In genomic region chr2:1502891-1503304, GRCh38 we compare ENCODE assay signal across 17 cellular contexts.
DNase-seq lines count a peak whose midpoint lies in the region; ATAC-seq and TF ChIP-seq lines count a peak whose summit lies in the region.
"Had no signal": no experiment of that assay in that cellular context is flagged by ENCODE, and none has a peak within 500 bp of the region (broad histone marks: within the 10 kb centered on the region; RNA-seq: fewer than 3 reads in every experiment).

No MANE protein-coding gene starts in this region.

- DNase-seq in Panc1 (ENCODE audit: low read depth, low spot score) (no peak), lower lobe of right lung (peak; percentile 44), spleen (peak; percentile 67), SHP77 treated with DMSO at 0.1 percent for 48 hours (lab: John Stamatoyannopoulos, UW) (no peak)
- DNase-seq: COR-L47, GF-D8, Kasumi-1, MM.1S, NCI-H1092 treated with DMSO at 0.1 percent for 48 hours, NCI-H2081 treated with DMSO at 0.1 percent for 48 hours, NCI-H510A, NCI-H82, PC-9 had no signal

- H3K27ac ChIP-seq in BLaER1 (peak overlapping the region; percentile 22; the same call in 1 of the 2 replicates), Panc1 (ENCODE audit: low read length) (no peak overlapping the region), lower lobe of right lung (no peak overlapping the region), spleen (peak overlapping the region in 6 of 8 donors; percentile 54 to 78 (median 66))
- H3K27ac ChIP-seq: PC-9 had no signal

- BruUV-seq in Panc1 (replicated peaks; lab: Mats Ljungman, UMichigan), result no TSS peak

- H3K36me3 ChIP-seq in BLaER1 (no peaks in the 10 kb centered on the region), Panc1 (ENCODE audit: control insufficient read depth, insufficient read depth, low read length) (no peaks in the 10 kb centered on the region), lower lobe of right lung (no peaks in the 10 kb centered on the region), spleen (peaks cover 0 to 11% (median 0%) of the 10 kb centered on the region in 6 donors)
- H3K36me3 ChIP-seq: HAP-1 had no signal

- no peaks in the 10 kb centered on the region for H3K9me3 ChIP-seq in BLaER1
- no peaks in the 10 kb centered on the region for H3K9me3 ChIP-seq in Panc1 (ENCODE audit: control insufficient read depth, insufficient read depth, low read depth, low read length)
- no peaks in the 10 kb centered on the region for H3K9me3 ChIP-seq in lower lobe of right lung
- H3K9me3 ChIP-seq in spleen, result no peaks in the 10 kb centered on the region
- H3K9me3 ChIP-seq: HAP-1 had no signal

- no peak overlapping the region for H3K9ac ChIP-seq in BLaER1

- H3K4me1 ChIP-seq in BLaER1 (peaks cover 68% of the 10 kb centered on the region), Panc1 (ENCODE audit: control insufficient read depth, insufficient read depth, low read length) (no peaks in the 10 kb centered on the region), lower lobe of right lung (no peaks in the 10 kb centered on the region), spleen (peaks cover 0 to 18% (median 0%) of the 10 kb centered on the region in 6 donors)
- H3K4me1 ChIP-seq: HAP-1 had no signal

- CTCF ChIA-PET in Panc1 (lab: Charles Lee), result no interaction called here

- intact Hi-C loops in Panc1 (cut with micrococcal nuclease; ENCODE audit: unreplicated experiment) (no loop called here), lower lobe of right lung (cut with DNase I) (no loop called here), spleen (cut with DNase I; ENCODE audit: low total_unique reads) (no loop called here)

- ATAC-seq in Panc1 (peak; percentile 51; the same call in 1 of the 2 replicates), lower lobe of right lung (peak in 1 of 2 donors; percentile 39), GM19463 (IDR thresholded peaks at IDR 0.05; ENCODE audit: unreplicated experiment) (no peak), GM19395 (IDR thresholded peaks at IDR 0.05; ENCODE audit: unreplicated experiment) (no peak)

- no peak overlapping the region for H3K4me3 ChIP-seq in BLaER1
- H3K4me3 ChIP-seq in Panc1 (ENCODE audit: low read depth in 2 of 2, low read length in 2 of 2), result no peak overlapping the region
- H3K4me3 ChIP-seq in lower lobe of right lung, result no peak overlapping the region
- H3K4me3 ChIP-seq in spleen, result no peak overlapping the region
- H3K4me3 ChIP-seq: HAP-1, PC-9 had no signal

- no peak for TF ChIP-seq POLR2A in spleen (IDR thresholded peaks at IDR 0.05)

- POLR2A ChIA-PET in Panc1 (lab: Charles Lee), result no interaction called here

- H3K4me2 ChIP-seq in BLaER1, result peak overlapping the region; percentile 58
- H3K4me2 ChIP-seq: PC-9 had no signal

- in situ Hi-C loops in Panc1 (cut with HindIII; ENCODE audit: low pct_unique_long_range_greater_than_20kb, low sequenced_read_pairs), result no loop called here

- H3K27me3 ChIP-seq in BLaER1 (no peaks in the 10 kb centered on the region), Panc1 (ENCODE audit: control insufficient read depth, insufficient read depth, low read length) (no peaks in the 10 kb centered on the region), lower lobe of right lung (ENCODE audit: low read depth) (peaks cover 3% of the 10 kb centered on the region), spleen (replicated peaks in 1 of 7) (no peaks in the 10 kb centered on the region)

- WGBS in spleen, 5 donors, result 87 to 92% (median 89%) methylated on average over 8 to 15 of the region's 15 CpGs

- TF ChIP-seq CTCF in Panc1 (IDR thresholded peaks at IDR 0.05), result no peak
- TF ChIP-seq CTCF in lower lobe of right lung (IDR thresholded peaks at IDR 0.05), result no peak
- no peak for TF ChIP-seq CTCF in spleen (IDR thresholded peaks at IDR 0.05 in 8 of 11, conservative IDR thresholded peaks at IDR 0.05 in 3 of 11)

- no peaks in the 10 kb centered on the region for H4K20me1 ChIP-seq in BLaER1

Comparison
In these comparisons a context has a peak if more than half of its experiments do, and no peak if none do; other contexts are left out.
1. H3K27ac ChIP-seq: peak in BLaER1 (single experiment) and spleen (6 of 8); none in Panc1 (single experiment) and lower lobe of right lung (single experiment).
2. DNase-seq: peak in lower lobe of right lung (single experiment) and spleen (single experiment); none in Panc1 (single experiment) and SHP77 treated with DMSO at 0.1 percent for 48 hours (single experiment).